Comparison of ENCODE assay signal across 8 cellular contexts in the genomic region with DNA sequence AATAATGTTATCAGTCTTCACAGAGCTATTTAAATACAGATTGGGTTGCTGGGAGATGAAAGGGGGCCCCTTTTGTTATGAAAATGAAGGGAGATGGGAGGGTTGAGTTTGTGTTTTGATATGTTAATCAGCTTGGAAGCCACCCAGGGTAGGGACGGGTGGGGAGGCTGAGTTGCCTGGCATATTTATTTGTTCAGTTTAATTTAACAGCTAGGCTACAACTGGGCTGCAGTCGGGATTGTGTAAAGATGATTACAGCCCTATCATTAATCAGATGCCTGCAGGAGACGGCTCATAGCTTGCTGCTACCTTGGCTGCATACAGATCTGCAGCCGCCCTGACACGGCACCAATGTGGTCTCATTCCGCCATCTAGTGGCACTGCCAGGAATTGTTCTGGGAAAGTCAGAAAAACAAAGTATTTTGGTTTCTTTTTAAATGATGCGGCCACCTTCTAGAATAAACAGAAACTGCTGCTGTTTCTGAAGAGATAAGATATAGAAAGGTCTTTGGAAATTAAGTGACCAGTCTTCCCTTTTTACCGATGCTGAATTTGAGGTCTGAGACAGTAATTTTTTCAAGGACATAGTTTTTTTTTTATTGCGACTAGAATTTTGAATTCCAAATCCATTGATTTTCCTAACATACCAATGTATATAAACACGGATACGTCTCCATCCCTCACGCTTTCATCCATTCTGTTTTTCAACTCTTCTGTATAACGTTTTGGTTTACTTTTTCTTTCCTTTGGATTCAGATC.
DNase-seq lines count a peak whose midpoint lies in the region; ATAC-seq and TF ChIP-seq lines count a peak whose summit lies in the region.

No MANE protein-coding gene starts in this region.

- peaks cover 2% of the 10 kb centered on the region for H3K9me3 Mint-ChIP-seq in CD8-positive, alpha-beta T cell
- H3K9me3 Mint-ChIP-seq in activated naive CD4-positive, alpha-beta T cell treated with anti-CD3 and anti-CD28 coated beads, Interleukin-2, amount 10 ng/mL, durations not matched to agents 7 days and 5 days: peaks cover 2% of the 10 kb centered on the region
- peaks cover 8% of the 10 kb centered on the region for H3K9me3 Mint-ChIP-seq in osteocyte (ENCODE audit: unreplicated experiment)

- DNase-seq in CD8-positive, alpha-beta T cell: peak; percentile 32 to 73 (median 45)
- DNase-seq in RPMI8226 (peak; percentile 69), glomerular visceral epithelial cell (ENCODE audit: extremely low spot score) (peak; percentile 58), osteocyte (ENCODE audit: extremely low spot score, unreplicated experiment) (no peak), thyroid gland (peak; percentile 53 to 63), NCI-H128 (lab: John Stamatoyannopoulos, UW; ENCODE audit: unreplicated experiment) (no peak)
- peak; percentile 81 for DNase-seq in activated naive CD4-positive, alpha-beta T cell treated with anti-CD3 and anti-CD28 coated beads, Interleukin-2, amount 10 ng/mL, durations not matched to agents 7 days and 5 days

- no peak overlapping the region for H3K4me3 ChIP-seq in CD8-positive, alpha-beta T cell (ENCODE audit: low read depth, low read length)
- no peak overlapping the region for H3K4me3 ChIP-seq in thyroid gland (replicated peaks in 1 of 3)

- no peak overlapping the region for H3K27ac Mint-ChIP-seq in CD8-positive, alpha-beta T cell
- H3K27ac Mint-ChIP-seq in activated naive CD4-positive, alpha-beta T cell treated with anti-CD3 and anti-CD28 coated beads, Interleukin-2, amount 10 ng/mL, durations not matched to agents 7 days and 5 days: no peak overlapping the region
- H3K27ac Mint-ChIP-seq in osteocyte (ENCODE audit: unreplicated experiment): no peak overlapping the region

- ATAC-seq in CD8-positive, alpha-beta T cell: peak; percentile 55
- ATAC-seq in HG02938 (IDR thresholded peaks at IDR 0.05; ENCODE audit: unreplicated experiment): peak; percentile 47

- H3K36me3 Mint-ChIP-seq in CD8-positive, alpha-beta T cell: no peaks in the 10 kb centered on the region
- no peaks in the 10 kb centered on the region for H3K36me3 Mint-ChIP-seq in activated naive CD4-positive, alpha-beta T cell treated with anti-CD3 and anti-CD28 coated beads, Interleukin-2, amount 10 ng/mL, durations not matched to agents 7 days and 5 days
- no peaks in the 10 kb centered on the region for H3K36me3 Mint-ChIP-seq in osteocyte (ENCODE audit: unreplicated experiment)

- H3K4me1 Mint-ChIP-seq in CD8-positive, alpha-beta T cell (ENCODE audit: low read depth): peaks cover 6% of the 10 kb centered on the region
- peaks cover 3% of the 10 kb centered on the region for H3K4me1 Mint-ChIP-seq in activated naive CD4-positive, alpha-beta T cell treated with anti-CD3 and anti-CD28 coated beads, Interleukin-2, amount 10 ng/mL, durations not matched to agents 7 days and 5 days
- peaks cover 9% of the 10 kb centered on the region for H3K4me1 Mint-ChIP-seq in osteocyte (ENCODE audit: unreplicated experiment)

- H3K4me3 Mint-ChIP-seq in CD8-positive, alpha-beta T cell: peak overlapping the region; percentile 35
- H3K4me3 Mint-ChIP-seq in activated naive CD4-positive, alpha-beta T cell treated with anti-CD3 and anti-CD28 coated beads, Interleukin-2, amount 10 ng/mL, durations not matched to agents 7 days and 5 days: peak overlapping the region; percentile 10
- H3K4me3 Mint-ChIP-seq in osteocyte (ENCODE audit: unreplicated experiment): peak overlapping the region; percentile 63

- H3K27me3 ChIP-seq in CD8-positive, alpha-beta T cell (ENCODE audit: insufficient read depth, low read length): no peaks in the 10 kb centered on the region
- H3K27me3 ChIP-seq in thyroid gland: peaks cover 10% of the 10 kb centered on the region

- no peaks in the 10 kb centered on the region for H3K36me3 ChIP-seq in CD8-positive, alpha-beta T cell (ENCODE audit: insufficient read depth, low read length)
- no peaks in the 10 kb centered on the region for H3K36me3 ChIP-seq in thyroid gland

- CTCF ChIA-PET in CD8-positive, alpha-beta T cell (lab: Charles Lee): interaction anchor here (0.7 to 2.1 kb wide), 12 partner anchors 9 to 521 kb away, joined by 3 to 9 read pairs (median 4); no protein-coding TSS in a partner anchor
- CTCF ChIA-PET in activated naive CD4-positive, alpha-beta T cell treated with anti-CD3 and anti-CD28 coated beads, Interleukin-2, amount 10 ng/mL, durations not matched to agents 7 days and 5 days (lab: Charles Lee): interaction anchor here (0.6 to 2.1 kb wide), 3 partner anchors 25 to 95 kb away, joined by 3 to 16 read pairs (median 4); no protein-coding TSS in a partner anchor

- no peaks in the 10 kb centered on the region for H3K9me3 ChIP-seq in CD8-positive, alpha-beta T cell (ENCODE audit: low read length)
- H3K9me3 ChIP-seq in thyroid gland: no peaks in the 10 kb centered on the region

- intact Hi-C loops in CD8-positive, alpha-beta T cell (cut with DNase I, micrococcal nuclease): loop anchor here in 1 of 2 experiments (1.0 kb wide), 2 partner anchors 231 to 753 kb away; no protein-coding TSS in a partner anchor
- intact Hi-C loops in thyroid gland (cut with DNase I): no loop called here

- no peak overlapping the region for H3K27ac ChIP-seq in CD8-positive, alpha-beta T cell (ENCODE audit: low read depth, low read length)
- no peak overlapping the region for H3K27ac ChIP-seq in thyroid gland

- no peaks in the 10 kb centered on the region for H3K4me1 ChIP-seq in CD8-positive, alpha-beta T cell (ENCODE audit: insufficient read depth, low read length)
- no peaks in the 10 kb centered on the region for H3K4me1 ChIP-seq in thyroid gland

- POLR2A ChIA-PET in CD8-positive, alpha-beta T cell (lab: Charles Lee): no interaction called here

- WGBS in thyroid gland, 2 donors: 2 to 3% methylated on average over 13 of the region's 13 CpGs

- peak; percentile 98 for TF ChIP-seq CTCF in CD8-positive, alpha-beta T cell (IDR thresholded peaks at IDR 0.05)
- peak; percentile 88 for TF ChIP-seq CTCF in osteocyte (IDR thresholded peaks at IDR 0.05)
- TF ChIP-seq CTCF in thyroid gland (IDR thresholded peaks at IDR 0.05): peak; percentile 67 to 96 (median 80)

- peaks cover 35% of the 10 kb centered on the region for H3K27me3 Mint-ChIP-seq in CD8-positive, alpha-beta T cell (ENCODE audit: low read depth)
- H3K27me3 Mint-ChIP-seq in activated naive CD4-positive, alpha-beta T cell treated with anti-CD3 and anti-CD28 coated beads, Interleukin-2, amount 10 ng/mL, durations not matched to agents 7 days and 5 days: peaks cover 13% of the 10 kb centered on the region
- peaks cover 7% of the 10 kb centered on the region for H3K27me3 Mint-ChIP-seq in osteocyte (ENCODE audit: unreplicated experiment)

- no peak for TF ChIP-seq POLR2A in thyroid gland (IDR thresholded peaks at IDR 0.05)

Comparison
In these comparisons a context has a peak if more than half of its experiments do, and no peak if none do; other contexts are left out.
1. DNase-seq: peak in CD8-positive, alpha-beta T cell (7 of 7), RPMI8226 (single experiment), activated naive CD4-positive, alpha-beta T cell treated with anti-CD3 and anti-CD28 coated beads, Interleukin-2, amount 10 ng/mL, durations not matched to agents 7 days and 5 days (single experiment), glomerular visceral epithelial cell (single experiment) and thyroid gland (2 of 2); none in osteocyte (single experiment) and NCI-H128 (single experiment).
2. H3K4me3 Mint-ChIP-seq: peak in every context shown above with its lines; median percentile 63 in osteocyte; 35 in CD8-positive, alpha-beta T cell; 10 in activated naive CD4-positive, alpha-beta T cell treated with anti-CD3 and anti-CD28 coated beads, Interleukin-2, amount 10 ng/mL, durations not matched to agents 7 days and 5 days.
3. Peak in every context shown above with its lines, with median percentiles within 50 percentile points of each other: CTCF ChIP-seq.